Comparison of ENCODE assay signal across 8 cellular contexts in genomic region chr14:55411426-55412389, GRCh38. TPM values are rescaled to one million over a fixed set of nuclear protein-coding genes. Genes with fewer than 3 reads are reported as not detected.
DNase-seq lines count a peak whose midpoint lies in the region; ATAC-seq and TF ChIP-seq lines count a peak whose summit lies in the region.

A gene with protein sequence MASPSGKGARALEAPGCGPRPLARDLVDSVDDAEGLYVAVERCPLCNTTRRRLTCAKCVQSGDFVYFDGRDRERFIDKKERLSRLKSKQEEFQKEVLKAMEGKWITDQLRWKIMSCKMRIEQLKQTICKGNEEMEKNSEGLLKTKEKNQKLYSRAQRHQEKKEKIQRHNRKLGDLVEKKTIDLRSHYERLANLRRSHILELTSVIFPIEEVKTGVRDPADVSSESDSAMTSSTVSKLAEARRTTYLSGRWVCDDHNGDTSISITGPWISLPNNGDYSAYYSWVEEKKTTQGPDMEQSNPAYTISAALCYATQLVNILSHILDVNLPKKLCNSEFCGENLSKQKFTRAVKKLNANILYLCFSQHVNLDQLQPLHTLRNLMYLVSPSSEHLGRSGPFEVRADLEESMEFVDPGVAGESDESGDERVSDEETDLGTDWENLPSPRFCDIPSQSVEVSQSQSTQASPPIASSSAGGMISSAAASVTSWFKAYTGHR (minus strand): TSS chr14:55411830. CDS start chr14:55411822, 8 bp downstream.

- H2AFZ ChIP-seq in OCI-LY7 (ENCODE audit: low read length) = peak within 1 kb of the TSS; percentile 100

- WGBS in esophagus muscularis mucosa = 5% methylated on average over 38 of the region's 57 CpGs

- H3K4me3 ChIP-seq in OCI-LY7 (ENCODE audit: low read depth, low read length, poor library complexity, severe bottlenecking) (peak within 1 kb of the TSS; percentile 92), esophagus muscularis mucosa (peak within 1 kb of the TSS; percentile 82 to 99 (median 96))

- no peak for TF ChIP-seq EP300 in esophagus muscularis mucosa (IDR thresholded peaks at IDR 0.05)

- H3K9me3 ChIP-seq in OCI-LY7 (ENCODE audit: low read length) (no peaks in the 10 kb centered on the region), esophagus muscularis mucosa (no peaks in the 10 kb centered on the region)

- peak; percentile 98 for ATAC-seq in GM21447 (IDR thresholded peaks at IDR 0.05; ENCODE audit: unreplicated experiment)

- H3K36me3 ChIP-seq in OCI-LY7 (ENCODE audit: insufficient read depth, low read length) (no peaks in the 10 kb centered on the region), esophagus muscularis mucosa (peaks cover 0 to 9% (median 0%) of the 10 kb centered on the region in 4 donors)

- DNase-seq in DMS 273 (lab: John Stamatoyannopoulos, UW; ENCODE audit: unreplicated experiment) (peak; percentile 95), HuH-7.5 (ENCODE audit: low spot score) (peak; percentile 79), OCI-LY7 (ENCODE audit: low spot score) (peak; percentile 86), esophagus muscularis mucosa (ENCODE audit: extremely low spot score) (peak; percentile 95), myocyte (ENCODE audit: low read depth) (peak; percentile 90)
- DNase-seq in activated T-cell treated with anti-CD3 and anti-CD28 coated beads, Interleukin-2, amount 50 U/mL, for 1 hour = peak; percentile 70
- peak; percentile 63 to 69 for DNase-seq in stimulated activated CD8-positive, alpha-beta memory T cell treated with anti-CD3 and anti-CD28 coated beads, Interleukin-7, amount 100 ng/mL, for 4 hours (ENCODE audit: low read depth in 2 of 2)

- POLR2A ChIA-PET in OCI-LY7 (lab: Charles Lee) = interaction anchor here (0.5 to 1.9 kb wide), 3 partner anchors 12 to 381 kb away, joined by 3 to 4 read pairs (median 3); no protein-coding TSS in a partner anchor

- CTCF ChIA-PET in OCI-LY7 (lab: Charles Lee; ENCODE audit: unreplicated experiment) = no interaction called here

- peak within 1 kb of the TSS; percentile 23 for H3K27ac ChIP-seq in OCI-LY7 (ENCODE audit: low read depth, low read length, poor library complexity, severe bottlenecking)
- H3K27ac ChIP-seq in esophagus muscularis mucosa (replicated peaks in 1 of 4) = peak within 1 kb of the TSS; percentile 85 to 94 (median 86)

- TSS peak; percentile 94 for BruUV-seq in OCI-LY7 (replicated peaks; lab: Mats Ljungman, UMichigan)

- 0 out of 2 replicates have a peak, but pooled peaks cover 3% of the 10 kb centered on the region for H3K9me2 ChIP-seq in OCI-LY7 (ENCODE audit: insufficient read depth, low read length)

- H4K20me1 ChIP-seq in OCI-LY7 (ENCODE audit: insufficient read depth, low read length) = no peaks in the 10 kb centered on the region

- TF ChIP-seq CTCF in OCI-LY7 (conservative IDR thresholded peaks at IDR 0.05; ENCODE audit: low read length) (no peak), esophagus muscularis mucosa (IDR thresholded peaks at IDR 0.05) (no peak)

- no peak for TF ChIP-seq POLR2A in esophagus muscularis mucosa (IDR thresholded peaks at IDR 0.05; ENCODE audit: low read depth)

- no peaks in the 10 kb centered on the region for H3K27me3 ChIP-seq in esophagus muscularis mucosa

- H3K4me1 ChIP-seq in OCI-LY7 (ENCODE audit: insufficient read depth, low read length, poor library complexity, severe bottlenecking) (peaks cover 20% of the 10 kb centered on the region), esophagus muscularis mucosa (peaks cover 20 to 31% (median 25%) of the 10 kb centered on the region in 4 donors)

- intact Hi-C loops in OCI-LY7 (cut with micrococcal nuclease; ENCODE audit: unreplicated experiment) (loop anchor here (5.0 kb wide), 1 partner anchor 139 kb away; the partner anchor contains the start of gene FBXO34), esophagus muscularis mucosa (cut with DNase I) (loop anchor here (5.0 kb wide), 1 partner anchor 139 kb away; the partner anchor contains the start of gene FBXO34)

- peaks cover 16% of the 10 kb centered on the region; the same call in 1 of the 2 replicates for H3K79me2 ChIP-seq in OCI-LY7 (ENCODE audit: insufficient read depth, low read depth, low read length)

- H3K4me2 ChIP-seq in OCI-LY7 (ENCODE audit: low read length) = peak within 1 kb of the TSS; percentile 97

RNA-seq across cellular contexts. Expression of the gene that starts here (rescaled TPM):
- 4.1 and 4.5 TPM in 2 replicates for total RNA-seq in OCI-LY7 (2014; rRNA removed; shearing (Covaris generic))
- total RNA-seq in OCI-LY7 (2022) (4.7 and 5.1 TPM in 2 replicates), esophagus muscularis mucosa (10 to 100 TPM; 13.2 to 19.5 (median 15.4) TPM), myocyte (14.9 and 15.3 TPM in 2 replicates)
- polyA plus RNA-seq in myocyte (2012) = 8.5 TPM

Comparison
In these comparisons a context has a peak if more than half of its experiments do, and no peak if none do; other contexts are left out.
1. Peak in every context shown above with its lines: DNase-seq, ATAC-seq, H3K4me3 ChIP-seq and H3K27ac ChIP-seq.